ENCODE assay signal across 31 cellular contexts in genomic region chr1:241536383-241536782, GRCh38. TPM values are rescaled to one million over a fixed set of nuclear protein-coding genes. Genes with fewer than 3 reads are reported as not detected.
"Had no signal": no experiment of that assay in that cellular context is flagged by ENCODE, and none has a peak within 500 bp of the region (broad histone marks: within the 10 kb centered on the region; RNA-seq: fewer than 3 reads in every experiment).

No MANE protein-coding gene starts in this region.

- H3K4me3 ChIP-seq: gastroesophageal sphincter, hepatocyte, mucosa of descending colon, skin epidermis, upper lobe of left lung had no signal

- DNase-seq: activated CD4-positive, alpha-beta T cell treated with anti-CD3 and anti-CD28 coated beads for 48 hours; activated CD4-positive, alpha-beta T cell treated with anti-CD3 and anti-CD28 coated beads, Interleukin-2, amount 50 U/mL, for 48 hours; activated CD8-positive, alpha-beta memory T cell treated with anti-CD3 and anti-CD28 coated beads, Interleukin-2, amount 50 U/mL, for 4 hours; activated effector memory CD4-positive, alpha-beta T cell treated with anti-CD3 and anti-CD28 coated beads, Interleukin-2, amount 50 U/mL, for 16 hours; activated naive CD4-positive, alpha-beta T cell treated with anti-CD3 and anti-CD28 coated beads for 36 hours; activated naive CD8-positive, alpha-beta T cell treated with anti-CD3 and anti-CD28 coated beads for 36 hours; activated T-cell treated with anti-CD3 and anti-CD28 coated beads, Interleukin-2, amount 50 U/mL, for 1 hour; brain microvascular endothelial cell; cortex of kidney; islet precursor cell; left ventricle myocardium superior; mucosa of descending colon; stimulated activated CD4-positive, alpha-beta T cell treated with anti-CD3 and anti-CD28 coated beads, Interleukin-12 subunit alpha, Interleukin-12 subunit beta, amount 100 ng/mL, for 4 hours; stimulated activated CD4-positive, alpha-beta T cell treated with anti-CD3 and anti-CD28 coated beads, Interleukin-4, amount 100 ng/mL, for 1 hour; stimulated activated naive CD8-positive, alpha-beta T cell treated with anti-CD3 and anti-CD28 coated beads, Interleukin-15, amount 100 ng/mL, for 72 hours; substantia nigra; upper lobe of left lung had no signal

- H3K27ac Mint-ChIP-seq: activated naive CD4-positive, alpha-beta T cell treated with anti-CD3 and anti-CD28 coated beads for 36 hours; activated naive CD8-positive, alpha-beta T cell treated with anti-CD3 and anti-CD28 coated beads for 36 hours; activated T-helper 1 cell treated with anti-CD3 and anti-CD28 coated beads, Interleukin-12 subunit alpha, Interleukin-12 subunit beta, Interleukin-2, Interleukin-4 antibody, amounts not matched to agents 30 ng/mL and 10 ng/mL and 1 ng/mL, durations not matched to agents 14 hours and 24 hours and 36 hours; nephron; stimulated activated naive CD8-positive, alpha-beta T cell treated with anti-CD3 and anti-CD28 coated beads, Interleukin-15, amount 100 ng/mL, for 72 hours had no signal

- H3K9me3 Mint-ChIP-seq: activated T-helper 1 cell treated with anti-CD3 and anti-CD28 coated beads, Interleukin-12 subunit alpha, Interleukin-12 subunit beta, Interleukin-2, Interleukin-4 antibody, amounts not matched to agents 30 ng/mL and 10 ng/mL and 1 ng/mL, durations not matched to agents 14 hours and 24 hours and 36 hours; nephron had no signal

- ATAC-seq: activated CD4-positive, CD25-positive, alpha-beta regulatory T cell treated with anti-CD3 and anti-CD28 coated beads, Interleukin-2, amount 50 U/mL, for 24 hours; gastroesophageal sphincter; left ventricle myocardium superior; mucosa of descending colon; sciatic nerve; stimulated activated naive CD8-positive, alpha-beta T cell treated with anti-CD3 and anti-CD28 coated beads, Interleukin-15, amount 100 ng/mL, for 72 hours had no signal

- H3K36me3 ChIP-seq: brain microvascular endothelial cell, gastroesophageal sphincter, upper lobe of left lung had no signal

- H3K27me3 Mint-ChIP-seq: activated naive CD8-positive, alpha-beta T cell treated with anti-CD3 and anti-CD28 coated beads for 36 hours had no signal

- H3K4me2 ChIP-seq: hepatocyte had no signal

- H3K79me2 ChIP-seq: hepatocyte had no signal

- H3K4me1 ChIP-seq: gastroesophageal sphincter had no signal

- H3K36me3 Mint-ChIP-seq: activated naive CD8-positive, alpha-beta T cell treated with anti-CD3 and anti-CD28 coated beads for 36 hours had no signal

- H3K27ac ChIP-seq: brain microvascular endothelial cell, gastroesophageal sphincter, hepatocyte, upper lobe of left lung, VCaP had no signal

- H3K9me3 ChIP-seq: gastroesophageal sphincter, mucosa of descending colon, upper lobe of left lung had no signal

- H3K4me3 Mint-ChIP-seq: activated naive CD4-positive, alpha-beta T cell treated with anti-CD3 and anti-CD28 coated beads for 36 hours; activated naive CD8-positive, alpha-beta T cell treated with anti-CD3 and anti-CD28 coated beads for 36 hours; activated T-helper 1 cell treated with anti-CD3 and anti-CD28 coated beads, Interleukin-12 subunit alpha, Interleukin-12 subunit beta, Interleukin-2, Interleukin-4 antibody, amounts not matched to agents 30 ng/mL and 10 ng/mL and 1 ng/mL, durations not matched to agents 14 hours and 24 hours and 36 hours; nephron; stimulated activated naive CD8-positive, alpha-beta T cell treated with anti-CD3 and anti-CD28 coated beads, Interleukin-15, amount 100 ng/mL, for 72 hours had no signal

- H2AFZ ChIP-seq: hepatocyte had no signal

- H3K27me3 ChIP-seq: brain microvascular endothelial cell, upper lobe of left lung had no signal

RNA-seq across cellular contexts. Expression of gene KMO, which starts 4.2 kb away (rescaled TPM):
- total RNA-seq: activated naive CD4-positive, alpha-beta T cell treated with anti-CD3 and anti-CD28 coated beads for 36 hours; activated T-helper 1 cell treated with anti-CD3 and anti-CD28 coated beads, Interleukin-12 subunit alpha, Interleukin-12 subunit beta, Interleukin-2, Interleukin-4 antibody, amounts not matched to agents 30 ng/mL and 10 ng/mL and 1 ng/mL, durations not matched to agents 14 hours and 24 hours and 36 hours; cerebellum; endothelial cell of umbilical vein; fibroblast of lung; fibroblast of villous mesenchyme; lung microvascular endothelial cell; osteocyte had no signal
- polyA plus RNA-seq: endothelial cell of umbilical vein had no signal
